Comparison of ENCODE assay signal across 8 cellular contexts in the genomic region with DNA sequence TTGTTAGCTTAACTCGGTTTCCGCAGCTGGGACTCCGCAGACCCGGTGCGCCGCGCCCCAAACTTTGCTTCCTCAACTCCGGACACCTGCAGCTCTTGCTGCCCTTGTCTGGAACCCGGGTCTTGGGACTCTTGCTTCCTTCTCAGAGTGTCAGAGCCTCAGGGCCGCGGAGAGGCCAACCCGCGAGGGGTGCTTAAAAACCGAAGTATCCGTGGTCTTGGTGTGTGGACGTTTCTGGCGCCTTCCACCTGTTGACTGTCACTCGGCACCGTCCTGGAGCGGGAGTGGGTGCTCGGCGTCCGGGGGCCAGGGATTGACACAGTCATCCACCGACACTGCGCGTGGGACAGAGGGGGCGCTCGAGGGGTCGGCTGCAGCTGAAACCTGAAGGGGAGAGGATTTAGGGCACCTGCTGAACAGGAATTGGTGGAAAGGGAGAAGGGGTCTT. TPM values are rescaled to one million over a fixed set of nuclear protein-coding genes. Genes with fewer than 3 reads are reported as not detected.
DNase-seq lines count a peak whose midpoint lies in the region; ATAC-seq and TF ChIP-seq lines count a peak whose summit lies in the region.

No MANE protein-coding gene starts in this region.

- ATAC-seq in HG03066 (IDR thresholded peaks at IDR 0.05; ENCODE audit: low read depth, unreplicated experiment) (peak; percentile 55), RWPE2 (ENCODE audit: low read depth) (peak; percentile 44)

- H3K36me3 ChIP-seq in RWPE2 (ENCODE audit: low read depth): peaks cover 28% of the 10 kb centered on the region
- H3K36me3 ChIP-seq in adipocyte (ENCODE audit: control insufficient read depth, insufficient read depth, low read length, severe bottlenecking): no peaks in the 10 kb centered on the region
- no peaks in the 10 kb centered on the region for H3K36me3 ChIP-seq in skeletal muscle tissue (ENCODE audit: control insufficient read depth in 3 of 3, insufficient read depth in 3 of 3, low read length in 3 of 3)

- H3K4me1 ChIP-seq in RWPE2 (ENCODE audit: insufficient read depth, poor library complexity, severe bottlenecking) (peaks cover 51% of the 10 kb centered on the region), adipocyte (ENCODE audit: control insufficient read depth, insufficient read depth, low read length) (peaks cover 53% of the 10 kb centered on the region), skeletal muscle tissue (ENCODE audit: control insufficient read depth in 3 of 3, insufficient read depth in 3 of 3, low read length in 3 of 3) (peaks cover 15 to 30% (median 16%) of the 10 kb centered on the region in 3 donors)

- H3K9ac ChIP-seq in adipocyte (ENCODE audit: low read length): peak overlapping the region; percentile 92
- peak overlapping the region; percentile 98 to 100 (median 99) for H3K9ac ChIP-seq in skeletal muscle tissue (ENCODE audit: low read depth in 1 of 3, low read length in 3 of 3)

- H3K9me3 ChIP-seq in RWPE2 (ENCODE audit: severe bottlenecking): no peaks in the 10 kb centered on the region
- no peaks in the 10 kb centered on the region for H3K9me3 ChIP-seq in adipocyte (ENCODE audit: control insufficient read depth, low read length)
- no peaks in the 10 kb centered on the region for H3K9me3 ChIP-seq in skeletal muscle tissue (ENCODE audit: control insufficient read depth in 3 of 3, low read length in 3 of 3)

- peak; percentile 91 for TF ChIP-seq CTCF in RWPE2 (IDR thresholded peaks at IDR 0.05; ENCODE audit: poor library complexity, severe bottlenecking)

- H3K27ac ChIP-seq in RWPE2 (ENCODE audit: poor library complexity, severe bottlenecking) (peak overlapping the region; percentile 100), skeletal muscle tissue (ENCODE audit: low read depth, low read length) (peak overlapping the region; percentile 99)

- no peaks in the 10 kb centered on the region for H3K27me3 ChIP-seq in RWPE2 (ENCODE audit: insufficient read depth, poor library complexity, severe bottlenecking)
- no peaks in the 10 kb centered on the region for H3K27me3 ChIP-seq in adipocyte (replicated peaks; ENCODE audit: control insufficient read depth, insufficient read depth, low read length)
- no peaks in the 10 kb centered on the region for H3K27me3 ChIP-seq in skeletal muscle tissue (ENCODE audit: control insufficient read depth in 3 of 3, insufficient read depth in 3 of 3, low read length in 3 of 3)

- H3K4me3 ChIP-seq in RWPE2 (ENCODE audit: severe bottlenecking): peak overlapping the region; percentile 72
- H3K4me3 ChIP-seq in adipocyte (ENCODE audit: low read length): peak overlapping the region; percentile 89
- H3K4me3 ChIP-seq in iPS-11a (ENCODE audit: low read depth, low read length): peak overlapping the region; percentile 55
- peak overlapping the region; percentile 94 to 95 (median 95) for H3K4me3 ChIP-seq in skeletal muscle tissue (ENCODE audit: low read length in 3 of 3)

- DNase-seq in SKM-1 (lab: John Stamatoyannopoulos, UW; ENCODE audit: unreplicated experiment): peak; percentile 68
- DNase-seq in SKM-1 treated with dmso at 0.1 percent for 144 hours (lab: John Stamatoyannopoulos, UW; ENCODE audit: unreplicated experiment): no peak
- DNase-seq in RWPE2 (ENCODE audit: low spot score): peak; percentile 83
- peak; percentile 73 for DNase-seq in adipocyte (ENCODE audit: low read depth)
- DNase-seq in cortex of kidney (lab: John Stamatoyannopoulos, UW): no peak

RNA-seq across cellular contexts. Expression of gene SQOR, which starts 0.4 kb away (rescaled TPM):
- 11.5 TPM for total RNA-seq in skeletal muscle tissue

RNA-seq across cellular contexts. Expression of gene BLOC1S6, which starts 48.0 kb away (rescaled TPM):
- total RNA-seq in skeletal muscle tissue: 30.8 TPM

Comparison
In these comparisons a context has a peak if more than half of its experiments do, and no peak if none do; other contexts are left out.
1. DNase-seq: peak in SKM-1 (single experiment), RWPE2 (single experiment) and adipocyte (single experiment); none in SKM-1 treated with dmso at 0.1 percent for 144 hours (single experiment) and cortex of kidney (single experiment).
2. Peak in every context shown above with its lines, with median percentiles within 50 percentile points of each other: H3K4me3 ChIP-seq.